Comparison of ENCODE assay signal across 27 cellular contexts in genomic region chr6:79821859-79822258, GRCh38.
DNase-seq lines count a peak whose midpoint lies in the region; ATAC-seq, FAIRE-seq and TF ChIP-seq lines count a peak whose summit lies in the region.
"Had no signal": no experiment of that assay in that cellular context is flagged by ENCODE, and none has a peak within 500 bp of the region (broad histone marks: within the 10 kb centered on the region; RNA-seq: fewer than 3 reads in every experiment).

No MANE protein-coding gene starts in this region.

- H3K27ac ChIP-seq in K562 (ENCODE audit: extremely low read depth, low read depth, low read length) (no peak overlapping the region), hepatocyte (peak overlapping the region; percentile 71), SJCRH30 (no peak overlapping the region)
- H3K27ac ChIP-seq: SJSA1 had no signal

- H3K79me2 ChIP-seq in K562 (ENCODE audit: control insufficient read depth, insufficient read depth, low read length): no peaks in the 10 kb centered on the region
- H3K79me2 ChIP-seq in hepatocyte: no peaks in the 10 kb centered on the region

- no peaks in the 10 kb centered on the region for H3K9me3 ChIP-seq in BE2C
- H3K9me3 ChIP-seq in K562 (replicated peaks; ENCODE audit: control insufficient read depth, insufficient read depth, low read depth, low read length): no peaks in the 10 kb centered on the region
- H3K9me3 ChIP-seq in hepatocyte (ENCODE audit: low read depth): no peaks in the 10 kb centered on the region
- H3K9me3 ChIP-seq in SJCRH30 (replicated peaks): no peaks in the 10 kb centered on the region
- H3K9me3 ChIP-seq: HAP-1, SJSA1 had no signal

- H4K20me1 ChIP-seq in K562 (replicated peaks; ENCODE audit: control insufficient read depth, insufficient read depth, low read length): no peaks in the 10 kb centered on the region
- H4K20me1 ChIP-seq in hepatocyte (ENCODE audit: insufficient read depth, poor library complexity, severe bottlenecking): no peaks in the 10 kb centered on the region

- no peak for TF ChIP-seq RAD21 in K562 (CRISPR knock-in tag; conservative IDR thresholded peaks at IDR 0.05 in 1 of 2, IDR thresholded peaks at IDR 0.05 in 1 of 2)

- TF ChIP-seq POLR2A in K562 (conservative IDR thresholded peaks at IDR 0.05): no peak

- no peak for ATAC-seq in K562
- ATAC-seq: activated T-cell treated with anti-CD3 and anti-CD28 coated beads, Interleukin-2, amount 50 U/mL, for 72 hours had no signal

- in situ Hi-C loops in K562 (cut with MboI): no loop called here

- H3K9me2 ChIP-seq in hepatocyte (replicated peaks; ENCODE audit: insufficient read depth): no peaks in the 10 kb centered on the region

- 2% methylated on average over 3 of the region's 3 CpGs for WGBS in K562 (ENCODE audit: insufficient coverage, low coverage, missing lambda C conversion rate)
- WGBS in hepatocyte (ENCODE audit: low lambda C conversion rate, missing lambda C conversion rate): 26% methylated on average over 3 of the region's 3 CpGs

- no peaks in the 10 kb centered on the region for H3K27me3 ChIP-seq in BE2C
- peaks cover 0 to 8% of the 10 kb centered on the region in 2 experiments; a peak in 1 of 5 replicates for H3K27me3 ChIP-seq in K562 (ENCODE audit: control insufficient read depth in 2 of 2, insufficient read depth in 2 of 2, low read length in 2 of 2)
- no peaks in the 10 kb centered on the region for H3K27me3 ChIP-seq in hepatocyte
- no peaks in the 10 kb centered on the region for H3K27me3 ChIP-seq in SJCRH30
- H3K27me3 ChIP-seq: MG63, SJSA1 had no signal

- no peak for TF ChIP-seq CTCF in BE2C (IDR thresholded peaks at IDR 0.05; ENCODE audit: low read depth, low read length)
- no peak for TF ChIP-seq CTCF in K562 (IDR thresholded peaks at IDR 0.05 in 2 of 3, conservative IDR thresholded peaks at IDR 0.05 in 1 of 3; ENCODE audit: insufficient read depth in 2 of 3, low read depth in 1 of 3, low read length in 3 of 3)
- no peak for TF ChIP-seq CTCF in hepatocyte (IDR thresholded peaks at IDR 0.05; ENCODE audit: poor library complexity)

- H3K4me2 ChIP-seq in K562 (ENCODE audit: insufficient read depth, low read length) (no peak overlapping the region), hepatocyte (no peak overlapping the region)

- H2AFZ ChIP-seq in K562 (ENCODE audit: low read depth, low read length) (no peak overlapping the region), hepatocyte (no peak overlapping the region)

- no peaks in the 10 kb centered on the region for H3K9me1 ChIP-seq in K562 (ENCODE audit: control insufficient read depth, insufficient read depth, low read length)

- BruUV-seq in K562 (replicated peaks; lab: Mats Ljungman, UMichigan): no TSS peak

- no peak for TF ChIP-seq EP300 in K562 (IDR thresholded peaks at IDR 0.05; ENCODE audit: low read length)

- DNase-seq in BE2C: peak; percentile 26
- peak; percentile 12 for DNase-seq in LHCN-M2 (ENCODE audit: low read depth)
- peak in 2 of 4 experiments; percentile 15 to 38 for DNase-seq in K562 (ENCODE audit: extremely low read depth in 1 of 4, low spot score in 3 of 4)
- peak; percentile 30 for DNase-seq in hepatocyte (ENCODE audit: low spot score)
- no peak for DNase-seq in activated CD4-positive, alpha-beta T cell treated with anti-CD3 and anti-CD28 coated beads for 4 hours
- no peak for DNase-seq in SHP77 treated with DMSO at 0.1 percent for 48 hours (lab: John Stamatoyannopoulos, UW)
- no peak for DNase-seq in SJCRH30
- no peak for DNase-seq in NCI-H1694 (lab: John Stamatoyannopoulos, UW)
- DNase-seq: activated CD4-positive, alpha-beta T cell treated with anti-CD3 and anti-CD28 coated beads for 1 hour; activated naive CD4-positive, alpha-beta T cell treated with anti-CD3 and anti-CD28 coated beads for 36 hours; activated T-cell treated with anti-CD3 and anti-CD28 coated beads, Interleukin-2, amount 50 U/mL, for 72 hours; amygdala; caudate nucleus; DMS79 treated with DMSO at 0.1 percent for 48 hours; glutamatergic neuron; left cardiac atrium; MG63; naive B cell; NCI-H2081; nucleus accumbens; small intestine; substantia nigra; T-helper 1 cell had no signal

- FAIRE-seq in K562 (lab: Jason Lieb, UNC): no peak
- FAIRE-seq: GM12891, small intestine, TTC549 had no signal

- intact Hi-C loops in K562 (cut with micrococcal nuclease): no loop called here

- CTCF ChIA-PET in K562 (lab: Yijun Ruan, JAX; ENCODE audit: low intra/inter-chr PET ratio): no interaction called here

- no peak overlapping the region for H3K4me3 ChIP-seq in BE2C (ENCODE audit: low read depth, low read length)
- no peak overlapping the region for H3K4me3 ChIP-seq in K562
- H3K4me3 ChIP-seq in hepatocyte: no peak overlapping the region
- no peak overlapping the region for H3K4me3 ChIP-seq in SJCRH30
- H3K4me3 ChIP-seq: HAP-1, MG63, SJSA1 had no signal

- H3K9ac ChIP-seq in K562 (ENCODE audit: insufficient read depth in 1 of 2, low read depth in 2 of 2, low read length in 2 of 2): no peak overlapping the region

- POLR2A ChIA-PET in K562 (lab: Yijun Ruan, JAX): interaction anchor here (0.6 kb wide), 1 partner anchor 1088 kb away, joined by 3 read pairs; no protein-coding TSS in a partner anchor

- H3K36me3 ChIP-seq in BE2C: no peaks in the 10 kb centered on the region
- no peaks in the 10 kb centered on the region for H3K36me3 ChIP-seq in K562 (ENCODE audit: control insufficient read depth, insufficient read depth, low read length)
- no peaks in the 10 kb centered on the region for H3K36me3 ChIP-seq in hepatocyte (replicated peaks; ENCODE audit: insufficient read depth, low read depth)
- H3K36me3 ChIP-seq in SJCRH30: no peaks in the 10 kb centered on the region
- H3K36me3 ChIP-seq: HAP-1, MG63, SJSA1 had no signal

- H3K4me1 ChIP-seq in BE2C (peaks cover 7% of the 10 kb centered on the region), K562 (replicated peaks in 1 of 2; ENCODE audit: control insufficient read depth in 2 of 2, insufficient read depth in 2 of 2, low read length in 2 of 2) (no peaks in the 10 kb centered on the region), hepatocyte (ENCODE audit: insufficient read depth) (no peaks in the 10 kb centered on the region), SJCRH30 (no peaks in the 10 kb centered on the region)
- H3K4me1 ChIP-seq: SJSA1 had no signal

TF ChIP-seq in K562, 482 proteins besides CTCF, POLR2A, EP300 and RAD21:
- TF ChIP-seq CBFA2T2 (conservative IDR thresholded peaks at IDR 0.05) (peak; percentile 47; the same call in 1 of the 2 replicates), JUND (IDR thresholded peaks at IDR 0.05; ENCODE audit: borderline replicate concordance, low read depth, low read length) (peak; percentile 38; the same call in 1 of the 2 replicates), JUND (tag; IDR thresholded peaks at IDR 0.05; ENCODE audit: borderline replicate concordance, low read depth, low read length) (peak; percentile 73; the same call in 2 of the 3 replicates), CBFA2T3 (IDR thresholded peaks at IDR 0.05) (peak; percentile 50), FOSL1 (tag; conservative IDR thresholded peaks at IDR 0.05) (peak; percentile 93), EWSR1 (IDR thresholded peaks at IDR 0.05; ENCODE audit: borderline replicate concordance, low read depth, partially characterized antibody) (no peak), ARID1B (IDR thresholded peaks at IDR 0.05) (peak; percentile 37; the same call in 1 of the 2 replicates)

Comparison
In these comparisons a context has a peak if more than half of its experiments do, and no peak if none do; other contexts are left out.
1. DNase-seq: peak in BE2C (single experiment), LHCN-M2 (single experiment) and hepatocyte (single experiment); none in activated CD4-positive, alpha-beta T cell treated with anti-CD3 and anti-CD28 coated beads for 4 hours (0 of 2), SHP77 treated with DMSO at 0.1 percent for 48 hours (single experiment), SJCRH30 (0 of 2) and NCI-H1694 (single experiment).